Comparison of ENCODE assay signal across 34 cellular contexts in the genomic region with DNA sequence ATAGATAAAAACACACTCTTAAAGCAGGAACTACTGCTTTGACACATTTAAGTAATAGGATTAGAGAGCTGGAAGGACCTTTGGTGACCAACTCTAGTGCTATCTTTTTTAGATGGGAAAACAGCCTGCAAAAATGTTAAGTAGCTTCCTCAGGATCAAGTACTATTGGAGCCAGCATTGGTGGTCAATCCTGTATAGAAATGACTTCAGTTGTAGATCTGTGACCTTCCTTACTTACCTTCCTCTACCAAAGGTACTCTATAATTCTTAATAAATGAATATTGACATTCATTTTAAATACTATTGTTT.
"Had no signal": no experiment of that assay in that cellular context is flagged by ENCODE, and none has a peak within 500 bp of the region (broad histone marks: within the 10 kb centered on the region; RNA-seq: fewer than 3 reads in every experiment).

No MANE protein-coding gene starts in this region.

- H3K27me3 ChIP-seq: adrenal gland, body of pancreas, brain microvascular endothelial cell, breast epithelium had no signal

- DNase-seq: activated B cell treated with CpG ODN at 0.5 μM for 24 hours; activated CD4-positive, alpha-beta memory T cell treated with anti-CD3 and anti-CD28 coated beads for 36 hours; activated CD4-positive, alpha-beta T cell treated with anti-CD3 and anti-CD28 coated beads for 4 hours; activated CD4-positive, alpha-beta T cell treated with anti-CD3 and anti-CD28 coated beads, Interleukin-2, amount 10 ng/mL, durations not matched to agents 7 days and 5 days; activated CD4-positive, CD25-positive, alpha-beta regulatory T cell treated with anti-CD3 and anti-CD28 coated beads, Interleukin-2, amount 50 U/mL, for 72 hours; activated CD8-positive, alpha-beta memory T cell treated with anti-CD3 and anti-CD28 coated beads, Interleukin-2, amount 50 U/mL, for 4 hours; activated CD8-positive, alpha-beta T cell treated with anti-CD3 and anti-CD28 coated beads for 36 hours; activated effector memory CD4-positive, alpha-beta T cell treated with anti-CD3 and anti-CD28 coated beads, Interleukin-2, amount 50 U/mL, for 16 hours; activated gamma-delta T cell treated with Interleukin-2 at 50 U/mL for 16 hours; activated naive CD4-positive, alpha-beta T cell; activated naive CD4-positive, alpha-beta T cell treated with anti-CD3 and anti-CD28 coated beads for 36 hours; activated naive CD4-positive, alpha-beta T cell treated with anti-CD3 and anti-CD28 coated beads, Interleukin-2, amount 50 U/mL, for 16 hours; activated naive CD8-positive, alpha-beta T cell treated with anti-CD3 and anti-CD28 coated beads for 36 hours; activated T-cell treated with anti-CD3 and anti-CD28 coated beads for 4 hours; activated T-cell treated with anti-CD3 and anti-CD28 coated beads, Interleukin-2, amount 50 U/mL, for 1 hour; activated T-cell treated with anti-CD3 and anti-CD28 coated beads, Interleukin-2, amount 50 U/mL, for 4 hours; activated T-cell treated with anti-CD3 and anti-CD28 coated beads, Interleukin-2, amount 50 U/mL, for 72 hours; adrenal gland; amniotic stem cell; aorta; body of pancreas; brain microvascular endothelial cell; caudate nucleus; cerebellar nuclear complex; T-helper 2 cell; T-helper 9 cell had no signal

- H3K27ac ChIP-seq: adrenal gland, body of pancreas, brain microvascular endothelial cell, breast epithelium, VCaP had no signal

- H3K9me3 ChIP-seq: adrenal gland, body of pancreas, breast epithelium had no signal

- ATAC-seq: activated CD8-positive, alpha-beta T cell treated with anti-CD3 and anti-CD28 coated beads for 36 hours; activated naive CD4-positive, alpha-beta T cell treated with anti-CD3 and anti-CD28 coated beads, Interleukin-2, amount 50 U/mL, for 72 hours; activated T-cell treated with anti-CD3 and anti-CD28 coated beads, Interleukin-2, amount 50 U/mL, for 4 hours; activated T-cell treated with anti-CD3 and anti-CD28 coated beads, Interleukin-2, amount 50 U/mL, for 72 hours; activated T-helper 17 cell treated with anti-CD3 and anti-CD28 coated beads, Interleukin-2, amount 50 U/mL, for 72 hours had no signal

- H3K27me3 Mint-ChIP-seq: activated B cell treated with CpG ODN at 0.5 μM for 24 hours; activated CD4-positive, alpha-beta memory T cell treated with anti-CD3 and anti-CD28 coated beads for 36 hours; activated CD8-positive, alpha-beta T cell treated with anti-CD3 and anti-CD28 coated beads for 36 hours; activated naive CD8-positive, alpha-beta T cell treated with anti-CD3 and anti-CD28 coated beads for 36 hours; activated T-helper 17 cell treated with anti-CD3 and anti-CD28 coated beads, Interleukin-2, amount 50 U/mL, for 72 hours; central memory CD8-positive, alpha-beta T cell had no signal

- H3K36me3 Mint-ChIP-seq: activated CD4-positive, alpha-beta memory T cell treated with anti-CD3 and anti-CD28 coated beads for 36 hours; activated naive CD4-positive, alpha-beta T cell treated with anti-CD3 and anti-CD28 coated beads, Interleukin-2, amount 50 U/mL, for 72 hours had no signal

- H3K4me3 Mint-ChIP-seq: activated B cell treated with CpG ODN at 0.5 μM for 24 hours; activated CD4-positive, alpha-beta memory T cell treated with anti-CD3 and anti-CD28 coated beads for 36 hours; activated CD4-positive, alpha-beta T cell treated with anti-CD3 and anti-CD28 coated beads, Interleukin-2, amount 10 ng/mL, durations not matched to agents 7 days and 5 days; activated CD8-positive, alpha-beta T cell treated with anti-CD3 and anti-CD28 coated beads for 36 hours; activated naive CD4-positive, alpha-beta T cell treated with anti-CD3 and anti-CD28 coated beads for 36 hours; activated naive CD8-positive, alpha-beta T cell treated with anti-CD3 and anti-CD28 coated beads for 36 hours; activated T-cell treated with anti-CD3 and anti-CD28 coated beads, Interleukin-2, amount 50 U/mL, for 4 hours; activated T-cell treated with anti-CD3 and anti-CD28 coated beads, Interleukin-2, amount 50 U/mL, for 72 hours; activated T-helper 1 cell treated with anti-CD3 and anti-CD28 coated beads, Interleukin-12 subunit alpha, Interleukin-12 subunit beta, Interleukin-2, Interleukin-4 antibody, amounts not matched to agents 30 ng/mL and 10 ng/mL and 1 ng/mL, durations not matched to agents 14 hours and 24 hours and 36 hours; activated T-helper 17 cell treated with anti-CD3 and anti-CD28 coated beads, Interleukin-2, amount 50 U/mL, for 72 hours; central memory CD8-positive, alpha-beta T cell; T-helper 1 cell treated with Interleukin-12 subunit alpha and Interleukin-12 subunit beta and Interleukin-4 antibody, amounts not matched to agents 30 μg/mL and 1 μg/mL, for 36 hours; T-helper 2 cell treated with Interferon-gamma antibody and Interleukin-4, amounts not matched to agents 5 μg/mL and 100 μg/mL, for 36 hours had no signal

- H3K4me1 ChIP-seq: adrenal gland, body of pancreas, breast epithelium had no signal

- H3K4me3 ChIP-seq: adrenal gland, body of pancreas, breast epithelium had no signal

- H3K4me1 Mint-ChIP-seq: activated CD4-positive, alpha-beta T cell treated with anti-CD3 and anti-CD28 coated beads, Interleukin-2, amount 10 ng/mL, durations not matched to agents 7 days and 5 days; activated T-helper 17 cell treated with anti-CD3 and anti-CD28 coated beads, Interleukin-2, amount 50 U/mL, for 72 hours; central memory CD8-positive, alpha-beta T cell had no signal

- H3K9me3 Mint-ChIP-seq: activated B cell treated with CpG ODN at 0.5 μM for 24 hours; activated CD4-positive, alpha-beta memory T cell treated with anti-CD3 and anti-CD28 coated beads for 36 hours; activated CD4-positive, alpha-beta T cell treated with anti-CD3 and anti-CD28 coated beads, Interleukin-2, amount 10 ng/mL, durations not matched to agents 7 days and 5 days; activated CD8-positive, alpha-beta T cell treated with anti-CD3 and anti-CD28 coated beads for 36 hours; activated naive CD4-positive, alpha-beta T cell treated with anti-CD3 and anti-CD28 coated beads for 36 hours; activated naive CD4-positive, alpha-beta T cell treated with anti-CD3 and anti-CD28 coated beads, Interleukin-2, amount 50 U/mL, for 72 hours; activated naive CD8-positive, alpha-beta T cell treated with anti-CD3 and anti-CD28 coated beads for 36 hours; activated T-cell treated with anti-CD3 and anti-CD28 coated beads, Interleukin-2, amount 50 U/mL, for 4 hours; activated T-cell treated with anti-CD3 and anti-CD28 coated beads, Interleukin-2, amount 50 U/mL, for 72 hours; activated T-helper 1 cell treated with anti-CD3 and anti-CD28 coated beads, Interleukin-12 subunit alpha, Interleukin-12 subunit beta, Interleukin-2, Interleukin-4 antibody, amounts not matched to agents 30 ng/mL and 10 ng/mL and 1 ng/mL, durations not matched to agents 14 hours and 24 hours and 36 hours; activated T-helper 17 cell treated with anti-CD3 and anti-CD28 coated beads, Interleukin-2, amount 50 U/mL, for 72 hours; central memory CD8-positive, alpha-beta T cell; T-helper 1 cell treated with Interleukin-12 subunit alpha and Interleukin-12 subunit beta and Interleukin-4 antibody, amounts not matched to agents 30 μg/mL and 1 μg/mL, for 36 hours; T-helper 2 cell treated with Interferon-gamma antibody and Interleukin-4, amounts not matched to agents 5 μg/mL and 100 μg/mL, for 36 hours had no signal

- H3K27ac Mint-ChIP-seq: activated B cell treated with CpG ODN at 0.5 μM for 24 hours; activated CD4-positive, alpha-beta memory T cell treated with anti-CD3 and anti-CD28 coated beads for 36 hours; activated CD4-positive, alpha-beta T cell treated with anti-CD3 and anti-CD28 coated beads, Interleukin-2, amount 10 ng/mL, durations not matched to agents 7 days and 5 days; activated CD8-positive, alpha-beta T cell treated with anti-CD3 and anti-CD28 coated beads for 36 hours; activated naive CD4-positive, alpha-beta T cell treated with anti-CD3 and anti-CD28 coated beads for 36 hours; activated naive CD4-positive, alpha-beta T cell treated with anti-CD3 and anti-CD28 coated beads, Interleukin-2, amount 50 U/mL, for 72 hours; activated naive CD8-positive, alpha-beta T cell treated with anti-CD3 and anti-CD28 coated beads for 36 hours; activated T-cell treated with anti-CD3 and anti-CD28 coated beads, Interleukin-2, amount 50 U/mL, for 72 hours; activated T-helper 1 cell treated with anti-CD3 and anti-CD28 coated beads, Interleukin-12 subunit alpha, Interleukin-12 subunit beta, Interleukin-2, Interleukin-4 antibody, amounts not matched to agents 30 ng/mL and 10 ng/mL and 1 ng/mL, durations not matched to agents 14 hours and 24 hours and 36 hours; activated T-helper 17 cell treated with anti-CD3 and anti-CD28 coated beads, Interleukin-2, amount 50 U/mL, for 72 hours; T-helper 1 cell treated with Interleukin-12 subunit alpha and Interleukin-12 subunit beta and Interleukin-4 antibody, amounts not matched to agents 30 μg/mL and 1 μg/mL, for 36 hours; T-helper 2 cell treated with Interferon-gamma antibody and Interleukin-4, amounts not matched to agents 5 μg/mL and 100 μg/mL, for 36 hours had no signal

- H3K36me3 ChIP-seq: adrenal gland, brain microvascular endothelial cell, breast epithelium had no signal
